In the genomic region with DNA sequence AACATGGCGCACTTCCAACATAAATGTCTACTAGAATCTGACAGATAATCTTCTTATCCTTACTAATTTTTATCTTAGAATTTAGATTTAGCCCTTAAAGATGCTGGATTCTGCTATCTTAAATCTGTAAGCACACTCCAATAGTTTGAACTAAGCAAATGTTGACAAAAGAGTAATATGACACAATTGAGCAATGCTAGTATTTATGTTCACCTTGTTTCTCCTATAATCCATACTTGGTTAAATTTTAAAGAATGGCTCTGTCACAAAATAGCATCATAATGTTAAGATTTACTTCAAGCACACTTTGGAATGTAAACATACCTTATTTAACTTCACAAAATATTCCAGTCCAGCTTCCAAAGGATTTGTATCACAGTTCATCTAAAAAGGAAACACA, we compare ENCODE assay signal across 1 cellular context.
TF ChIP-seq lines count a peak whose summit lies in the region.

No MANE protein-coding gene starts in this region.

TF ChIP-seq in HepG2, 621 proteins besides CTCF, POLR2A, EP300 and RAD21 (continued from another document):
- TF ChIP-seq HNRNPK (IDR thresholded peaks at IDR 0.05; ENCODE audit: low read depth, low read length, poor library complexity, severe bottlenecking) (no peak), ZNF432 (CRISPR knock-in tag; IDR thresholded peaks at IDR 0.05; ENCODE audit: borderline replicate concordance) (no peak), ZBTB3 (CRISPR knock-in tag; IDR thresholded peaks at IDR 0.05; ENCODE audit: borderline replicate concordance, low read depth) (no peak), PHF20 (CRISPR knock-in tag; IDR thresholded peaks at IDR 0.05) (no peak), NR2F6 (IDR thresholded peaks at IDR 0.05) (peak; percentile 60; the same call in 1 of the 2 replicates), NR2F6 (CRISPR knock-in tag; IDR thresholded peaks at IDR 0.05) (peak; percentile 24; the same call in 1 of the 2 replicates), SIN3B (IDR thresholded peaks at IDR 0.05; ENCODE audit: low read length) (no peak), ZSCAN25 (CRISPR knock-in tag; IDR thresholded peaks at IDR 0.05) (no peak), ZNF121 (CRISPR knock-in tag; IDR thresholded peaks at IDR 0.05) (no peak), MXI1 (IDR thresholded peaks at IDR 0.05; ENCODE audit: borderline replicate concordance, low read depth, low read length) (no peak), ELF1 (CRISPR knock-in tag; IDR thresholded peaks at IDR 0.05) (no peak), ZNF562 (CRISPR knock-in tag; IDR thresholded peaks at IDR 0.05; ENCODE audit: borderline replicate concordance) (no peak), TCF12 (IDR thresholded peaks at IDR 0.05) (no peak), TCF12 (CRISPR knock-in tag; IDR thresholded peaks at IDR 0.05) (peak; percentile 59; the same call in 1 of the 2 replicates)
- TF ChIP-seq, protein P1, sequence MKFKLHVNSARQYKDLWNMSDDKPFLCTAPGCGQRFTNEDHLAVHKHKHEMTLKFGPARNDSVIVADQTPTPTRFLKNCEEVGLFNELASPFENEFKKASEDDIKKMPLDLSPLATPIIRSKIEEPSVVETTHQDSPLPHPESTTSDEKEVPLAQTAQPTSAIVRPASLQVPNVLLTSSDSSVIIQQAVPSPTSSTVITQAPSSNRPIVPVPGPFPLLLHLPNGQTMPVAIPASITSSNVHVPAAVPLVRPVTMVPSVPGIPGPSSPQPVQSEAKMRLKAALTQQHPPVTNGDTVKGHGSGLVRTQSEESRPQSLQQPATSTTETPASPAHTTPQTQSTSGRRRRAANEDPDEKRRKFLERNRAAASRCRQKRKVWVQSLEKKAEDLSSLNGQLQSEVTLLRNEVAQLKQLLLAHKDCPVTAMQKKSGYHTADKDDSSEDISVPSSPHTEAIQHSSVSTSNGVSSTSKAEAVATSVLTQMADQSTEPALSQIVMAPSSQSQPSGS (CRISPR knock-in tag; IDR thresholded peaks at IDR 0.05) = 0 out of 2 replicates have a peak, but pooled peaks have one; percentile 55
- TF ChIP-seq, protein P2, sequence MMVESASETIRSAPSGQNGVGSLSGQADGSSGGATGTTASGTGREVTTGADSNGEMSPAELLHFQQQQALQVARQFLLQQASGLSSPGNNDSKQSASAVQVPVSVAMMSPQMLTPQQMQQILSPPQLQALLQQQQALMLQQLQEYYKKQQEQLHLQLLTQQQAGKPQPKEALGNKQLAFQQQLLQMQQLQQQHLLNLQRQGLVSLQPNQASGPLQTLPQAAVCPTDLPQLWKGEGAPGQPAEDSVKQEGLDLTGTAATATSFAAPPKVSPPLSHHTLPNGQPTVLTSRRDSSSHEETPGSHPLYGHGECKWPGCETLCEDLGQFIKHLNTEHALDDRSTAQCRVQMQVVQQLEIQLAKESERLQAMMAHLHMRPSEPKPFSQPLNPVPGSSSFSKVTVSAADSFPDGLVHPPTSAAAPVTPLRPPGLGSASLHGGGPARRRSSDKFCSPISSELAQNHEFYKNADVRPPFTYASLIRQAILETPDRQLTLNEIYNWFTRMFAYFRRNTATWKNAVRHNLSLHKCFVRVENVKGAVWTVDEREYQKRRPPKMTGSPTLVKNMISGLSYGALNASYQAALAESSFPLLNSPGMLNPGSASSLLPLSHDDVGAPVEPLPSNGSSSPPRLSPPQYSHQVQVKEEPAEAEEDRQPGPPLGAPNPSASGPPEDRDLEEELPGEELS (CRISPR knock-in tag; IDR thresholded peaks at IDR 0.05) = peak; percentile 53; the same call in 1 of the 2 replicates
- TF ChIP-seq, protein P3, sequence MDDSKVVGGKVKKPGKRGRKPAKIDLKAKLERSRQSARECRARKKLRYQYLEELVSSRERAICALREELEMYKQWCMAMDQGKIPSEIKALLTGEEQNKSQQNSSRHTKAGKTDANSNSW (CRISPR knock-in tag; IDR thresholded peaks at IDR 0.05; ENCODE audit: borderline replicate concordance) = no peak
- TF ChIP-seq, protein P4, sequence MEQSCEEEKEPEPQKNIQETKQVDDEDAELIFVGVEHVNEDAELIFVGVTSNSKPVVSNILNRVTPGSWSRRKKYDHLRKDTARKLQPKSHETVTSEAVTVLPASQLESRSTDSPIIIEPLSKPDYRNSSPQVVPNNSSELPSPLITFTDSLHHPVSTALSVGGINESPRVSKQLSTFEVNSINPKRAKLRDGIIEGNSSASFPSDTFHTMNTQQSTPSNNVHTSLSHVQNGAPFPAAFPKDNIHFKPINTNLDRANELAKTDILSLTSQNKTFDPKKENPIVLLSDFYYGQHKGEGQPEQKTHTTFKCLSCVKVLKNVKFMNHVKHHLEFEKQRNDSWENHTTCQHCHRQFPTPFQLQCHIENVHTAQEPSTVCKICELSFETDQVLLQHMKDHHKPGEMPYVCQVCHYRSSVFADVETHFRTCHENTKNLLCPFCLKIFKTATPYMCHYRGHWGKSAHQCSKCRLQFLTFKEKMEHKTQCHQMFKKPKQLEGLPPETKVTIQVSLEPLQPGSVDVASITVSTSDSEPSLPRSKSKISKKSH (CRISPR knock-in tag; IDR thresholded peaks at IDR 0.05; ENCODE audit: borderline replicate concordance) = no peak
- TF ChIP-seq, protein P5, sequence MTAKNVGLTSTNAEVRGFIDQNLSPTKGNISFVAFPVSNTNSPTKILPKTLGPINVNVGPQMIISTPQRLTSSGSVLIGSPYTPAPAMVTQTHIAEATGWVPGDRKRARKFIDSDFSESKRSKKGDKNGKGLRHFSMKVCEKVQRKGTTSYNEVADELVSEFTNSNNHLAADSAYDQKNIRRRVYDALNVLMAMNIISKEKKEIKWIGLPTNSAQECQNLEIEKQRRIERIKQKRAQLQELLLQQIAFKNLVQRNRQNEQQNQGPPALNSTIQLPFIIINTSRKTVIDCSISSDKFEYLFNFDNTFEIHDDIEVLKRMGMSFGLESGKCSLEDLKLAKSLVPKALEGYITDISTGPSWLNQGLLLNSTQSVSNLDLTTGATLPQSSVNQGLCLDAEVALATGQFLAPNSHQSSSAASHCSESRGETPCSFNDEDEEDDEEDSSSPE (CRISPR knock-in tag; IDR thresholded peaks at IDR 0.05) = no peak
- TF ChIP-seq, protein P6, sequence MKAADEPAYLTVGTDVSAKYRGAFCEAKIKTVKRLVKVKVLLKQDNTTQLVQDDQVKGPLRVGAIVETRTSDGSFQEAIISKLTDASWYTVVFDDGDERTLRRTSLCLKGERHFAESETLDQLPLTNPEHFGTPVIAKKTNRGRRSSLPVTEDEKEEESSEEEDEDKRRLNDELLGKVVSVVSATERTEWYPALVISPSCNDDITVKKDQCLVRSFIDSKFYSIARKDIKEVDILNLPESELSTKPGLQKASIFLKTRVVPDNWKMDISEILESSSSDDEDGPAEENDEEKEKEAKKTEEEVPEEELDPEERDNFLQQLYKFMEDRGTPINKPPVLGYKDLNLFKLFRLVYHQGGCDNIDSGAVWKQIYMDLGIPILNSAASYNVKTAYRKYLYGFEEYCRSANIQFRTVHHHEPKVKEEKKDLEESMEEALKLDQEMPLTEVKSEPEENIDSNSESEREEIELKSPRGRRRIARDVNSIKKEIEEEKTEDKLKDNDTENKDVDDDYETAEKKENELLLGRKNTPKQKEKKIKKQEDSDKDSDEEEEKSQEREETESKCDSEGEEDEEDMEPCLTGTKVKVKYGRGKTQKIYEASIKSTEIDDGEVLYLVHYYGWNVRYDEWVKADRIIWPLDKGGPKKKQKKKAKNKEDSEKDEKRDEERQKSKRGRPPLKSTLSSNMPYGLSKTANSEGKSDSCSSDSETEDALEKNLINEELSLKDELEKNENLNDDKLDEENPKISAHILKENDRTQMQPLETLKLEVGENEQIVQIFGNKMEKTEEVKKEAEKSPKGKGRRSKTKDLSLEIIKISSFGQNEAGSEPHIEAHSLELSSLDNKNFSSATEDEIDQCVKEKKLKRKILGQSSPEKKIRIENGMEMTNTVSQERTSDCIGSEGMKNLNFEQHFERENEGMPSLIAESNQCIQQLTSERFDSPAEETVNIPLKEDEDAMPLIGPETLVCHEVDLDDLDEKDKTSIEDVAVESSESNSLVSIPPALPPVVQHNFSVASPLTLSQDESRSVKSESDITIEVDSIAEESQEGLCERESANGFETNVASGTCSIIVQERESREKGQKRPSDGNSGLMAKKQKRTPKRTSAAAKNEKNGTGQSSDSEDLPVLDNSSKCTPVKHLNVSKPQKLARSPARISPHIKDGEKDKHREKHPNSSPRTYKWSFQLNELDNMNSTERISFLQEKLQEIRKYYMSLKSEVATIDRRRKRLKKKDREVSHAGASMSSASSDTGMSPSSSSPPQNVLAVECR (CRISPR knock-in tag; IDR thresholded peaks at IDR 0.05; ENCODE audit: borderline replicate concordance) = no peak
